ENCODE assay signal across 20 cellular contexts in the genomic region with DNA sequence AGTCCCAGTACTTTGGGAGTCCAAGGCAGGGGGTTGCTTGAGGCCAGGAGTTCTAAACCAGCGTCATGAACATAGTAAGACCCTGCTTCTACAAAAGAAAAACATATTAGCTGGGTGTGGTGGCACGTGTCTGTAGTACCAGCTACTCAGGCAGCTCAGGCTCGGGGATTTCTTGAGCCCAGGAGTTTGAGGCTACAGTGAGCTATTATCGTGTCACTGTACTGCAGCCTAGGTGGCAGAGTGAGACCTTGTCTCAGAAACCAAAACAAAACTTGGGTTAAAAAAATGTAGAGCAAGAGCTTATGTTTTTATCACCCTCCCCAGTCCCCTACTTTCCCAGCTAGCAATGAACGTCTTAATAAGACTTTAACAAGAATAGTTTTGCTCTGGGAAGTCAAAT.
"Had no signal": no experiment of that assay in that cellular context is flagged by ENCODE, and none has a peak within 500 bp of the region (broad histone marks: within the 10 kb centered on the region; RNA-seq: fewer than 3 reads in every experiment).

No MANE protein-coding gene starts in this region.

- H3K36me3 ChIP-seq: left ventricle myocardium inferior had no signal

- H3K27ac Mint-ChIP-seq: memory B cell, mesothelial cell of epicardium, nephron, progenitor cell of endocrine pancreas had no signal

- H3K4me1 Mint-ChIP-seq: mesothelial cell of epicardium, nephron had no signal

- DNase-seq: dermis blood vessel endothelial cell; foreskin melanocyte; head of caudate nucleus; kidney; left cardiac atrium; left ventricle myocardium inferior; lower lobe of right lung; occipital lobe; pancreas; right cardiac atrium; small intestine; stimulated activated CD4-positive, alpha-beta T cell treated with anti-CD3 and anti-CD28 coated beads, Interleukin-12 subunit alpha, Interleukin-12 subunit beta, amount 100 ng/mL, for 4 hours; stimulated activated CD4-positive, alpha-beta T cell treated with anti-CD3 and anti-CD28 coated beads, Interleukin-2, amount 100 ng/mL, for 48 hours; stimulated activated naive CD4-positive, alpha-beta T cell treated with Interleukin-2 at 50 U/mL for 16 hours; trophoblast cell had no signal

- H3K4me3 Mint-ChIP-seq: memory B cell, mesothelial cell of epicardium, nephron had no signal

- H3K9me3 ChIP-seq: pancreas had no signal

- H3K27ac ChIP-seq: hepatocyte, left ventricle myocardium inferior, lower lobe of right lung, pancreas had no signal

- H3K27me3 ChIP-seq: hepatocyte, pancreas had no signal

- H3K27me3 Mint-ChIP-seq: memory B cell, progenitor cell of endocrine pancreas had no signal

- ATAC-seq: left cardiac atrium, lower lobe of right lung, pancreas, right cardiac atrium had no signal

- H3K4me1 ChIP-seq: left ventricle myocardium inferior, lower lobe of right lung, pancreas had no signal

- H3K4me3 ChIP-seq: hepatocyte, left ventricle myocardium inferior, lower lobe of right lung, pancreas had no signal
